In genomic region chr14:88386395-88386794, GRCh38 we compare ENCODE assay signal across 8 cellular contexts. TPM values are rescaled to one million over a fixed set of nuclear protein-coding genes. Genes with fewer than 3 reads are reported as not detected.
A peak's percentile ranks its signal among the peaks of the same experiment; 100 is the strongest.
DNase-seq lines count a peak whose midpoint lies in the region; ATAC-seq and TF ChIP-seq lines count a peak whose summit lies in the region.

No MANE protein-coding gene starts in this region.

- H3K4me3 Mint-ChIP-seq in CD8-positive, alpha-beta T cell = peak overlapping the region; percentile 94

- peak overlapping the region; percentile 93 for H3K4me3 ChIP-seq in CD8-positive, alpha-beta T cell (ENCODE audit: low read depth, low read length)
- peak overlapping the region; percentile 81 for H3K4me3 ChIP-seq in Loucy (ENCODE audit: low read length, poor library complexity, severe bottlenecking)
- peak overlapping the region; percentile 63 to 100 (median 92) for H3K4me3 ChIP-seq in dorsolateral prefrontal cortex
- peak overlapping the region; percentile 90 for H3K4me3 ChIP-seq in neural cell (ENCODE audit: low read length)

- H3K9me3 ChIP-seq in CD8-positive, alpha-beta T cell (ENCODE audit: low read length) = no peaks in the 10 kb centered on the region
- H3K9me3 ChIP-seq in Loucy (ENCODE audit: insufficient read depth, low read depth, low read length) (no peaks in the 10 kb centered on the region), neural cell (ENCODE audit: low read length) (no peaks in the 10 kb centered on the region)

- H3K9me2 ChIP-seq in Loucy (replicated peaks; ENCODE audit: low read depth, low read length) = no peaks in the 10 kb centered on the region
- no peaks in the 10 kb centered on the region for H3K9me2 ChIP-seq in neural cell (ENCODE audit: insufficient read depth, low read length)

- peak overlapping the region; percentile 39 for H3K27ac Mint-ChIP-seq in CD8-positive, alpha-beta T cell

- H3K9ac ChIP-seq in Loucy (ENCODE audit: low read depth, low read length, poor library complexity, severe bottlenecking) (peak overlapping the region; percentile 74), neural cell (ENCODE audit: low read length) (peak overlapping the region; percentile 96)

- H3K79me2 ChIP-seq in Loucy (ENCODE audit: insufficient read depth, low read length) = no peaks in the 10 kb centered on the region
- H3K79me2 ChIP-seq in neural cell (replicated peaks; ENCODE audit: insufficient read depth, low read length) = peaks cover 21% of the 10 kb centered on the region

- ATAC-seq in CD8-positive, alpha-beta T cell = no peak

- no peak overlapping the region for H2AFZ ChIP-seq in Loucy (ENCODE audit: low read length)
- H2AFZ ChIP-seq in neural cell (ENCODE audit: low read depth, low read length) = peak overlapping the region; percentile 88

- H3K9me3 Mint-ChIP-seq in CD8-positive, alpha-beta T cell = no peaks in the 10 kb centered on the region

- no peak for DNase-seq in CD8-positive, alpha-beta T cell
- DNase-seq in dorsolateral prefrontal cortex (no peak), hepatic stellate cell (ENCODE audit: low spot score) (no peak), NCI-H748 treated with DMSO at 0.1 percent for 48 hours (lab: John Stamatoyannopoulos, UW) (no peak), SIG-M5 (lab: John Stamatoyannopoulos, UW) (no peak), DMS79 (lab: John Stamatoyannopoulos, UW) (no peak)

- peaks cover 8% of the 10 kb centered on the region for H3K4me1 ChIP-seq in CD8-positive, alpha-beta T cell (ENCODE audit: insufficient read depth, low read length)
- peaks cover 17% of the 10 kb centered on the region for H3K4me1 ChIP-seq in Loucy (ENCODE audit: insufficient read depth, low read length, poor library complexity, severe bottlenecking)

- H3K4me1 Mint-ChIP-seq in CD8-positive, alpha-beta T cell (ENCODE audit: low read depth) = peaks cover 19% of the 10 kb centered on the region

- CTCF ChIA-PET in CD8-positive, alpha-beta T cell (lab: Charles Lee) = no interaction called here

- H3K4me2 ChIP-seq in Loucy (ENCODE audit: low read depth, low read length, poor library complexity, severe bottlenecking) (peak overlapping the region; percentile 99), neural cell (ENCODE audit: low read length) (peak overlapping the region; percentile 92)

- H3K36me3 Mint-ChIP-seq in CD8-positive, alpha-beta T cell = peaks cover 5% of the 10 kb centered on the region

- POLR2A ChIA-PET in CD8-positive, alpha-beta T cell (lab: Charles Lee) = no interaction called here

- H3K27ac ChIP-seq in CD8-positive, alpha-beta T cell (ENCODE audit: low read depth, low read length) = no peak overlapping the region
- peak overlapping the region in 29 of 59 donors; percentile 73 to 97 (median 92) for H3K27ac ChIP-seq in dorsolateral prefrontal cortex
- peak overlapping the region; percentile 92 for H3K27ac ChIP-seq in neural cell (ENCODE audit: low read length)

- TF ChIP-seq EP300 in neural cell (conservative IDR thresholded peaks at IDR 0.05; ENCODE audit: poor library complexity, severe bottlenecking) = no peak

- no peak for TF ChIP-seq CTCF in CD8-positive, alpha-beta T cell (IDR thresholded peaks at IDR 0.05)
- TF ChIP-seq CTCF in Loucy (conservative IDR thresholded peaks at IDR 0.05; ENCODE audit: low read length) (no peak), dorsolateral prefrontal cortex (IDR thresholded peaks at IDR 0.05 in 54 of 56, conservative IDR thresholded peaks at IDR 0.05 in 2 of 56; ENCODE audit: low read depth in 1 of 56, partially characterized antibody in 56 of 56) (no peak), neural cell (IDR thresholded peaks at IDR 0.05; ENCODE audit: poor library complexity, severe bottlenecking) (no peak)

- intact Hi-C loops in CD8-positive, alpha-beta T cell (cut with DNase I, micrococcal nuclease) = loop anchor here (5.0 to 10.0 kb wide), 4 partner anchors 168 to 442 kb away; partner anchors contain the start of gene PTPN21 (in 1 of the 2)
- intact Hi-C loops in dorsolateral prefrontal cortex (cut with DNase I) = loop anchor here (5.0 to 10.0 kb wide), 6 partner anchors 62 to 394 kb away; partner anchors contain the start of genes GALC (in 2 of the 2), KCNK10 (in 1 of the 2) and ZC3H14 (in 1 of the 2)

- no peaks in the 10 kb centered on the region for H3K27me3 Mint-ChIP-seq in CD8-positive, alpha-beta T cell (ENCODE audit: low read depth)

- no peaks in the 10 kb centered on the region for H3K36me3 ChIP-seq in CD8-positive, alpha-beta T cell (ENCODE audit: insufficient read depth, low read length)
- H3K36me3 ChIP-seq in Loucy (ENCODE audit: insufficient read depth, low read length) = no peaks in the 10 kb centered on the region
- no peaks in the 10 kb centered on the region for H3K36me3 ChIP-seq in neural cell (ENCODE audit: insufficient read depth, low read length)

- no peak for TF ChIP-seq RAD21 in neural cell (conservative IDR thresholded peaks at IDR 0.05)

- no peaks in the 10 kb centered on the region for H3F3A ChIP-seq in Loucy (ENCODE audit: low read depth)
- H3F3A ChIP-seq in neural cell (ENCODE audit: insufficient read depth, low read length, poor library complexity, severe bottlenecking) = no peaks in the 10 kb centered on the region

- H4K20me1 ChIP-seq in Loucy (ENCODE audit: insufficient read depth, low read length, poor library complexity, severe bottlenecking) (no peaks in the 10 kb centered on the region), neural cell (ENCODE audit: insufficient read depth) (no peaks in the 10 kb centered on the region)

- no peaks in the 10 kb centered on the region for H3K27me3 ChIP-seq in CD8-positive, alpha-beta T cell (ENCODE audit: insufficient read depth, low read length)
- H3K27me3 ChIP-seq in Loucy (ENCODE audit: insufficient read depth, low read length, poor library complexity, severe bottlenecking) (no peaks in the 10 kb centered on the region), dorsolateral prefrontal cortex (no peaks in the 10 kb centered on the region), neural cell (ENCODE audit: insufficient read depth, low read depth, low read length) (no peaks in the 10 kb centered on the region)

TF ChIP-seq in neural cell, 6 proteins besides CTCF, POLR2A, EP300 and RAD21:
- no peak for TF ChIP-seq SMC3 (conservative IDR thresholded peaks at IDR 0.05; ENCODE audit: poor library complexity)
- TF ChIP-seq POLR2AphosphoS5 (IDR thresholded peaks at IDR 0.05) = no peak

RNA-seq across cellular contexts. Expression of gene SPATA7, which starts 0.9 kb away (rescaled TPM):
- total RNA-seq in CD8-positive, alpha-beta T cell = 1 to 10 TPM; 1.9 to 3.2 TPM
- 10 to 100 TPM; 23.6 to 62.5 (median 38.1) TPM for total RNA-seq in dorsolateral prefrontal cortex
- 31.4 and 33.4 TPM in 2 replicates for polyA plus RNA-seq in neural cell
- 91.3 and 92.0 TPM in 2 replicates for polyA minus RNA-seq in neural cell

Comparison
In these comparisons a context has a peak if more than half of its experiments do, and no peak if none do; other contexts are left out.
1. RNA of gene SPATA7, which starts 0.9 kb away (total RNA-seq): 23.6 to 62.5 TPM in dorsolateral prefrontal cortex; 1.9 to 3.2 TPM in CD8-positive, alpha-beta T cell; every median in the first group is over 4 times any median in the second.
2. Peak in every context shown above with its lines, with median percentiles within 50 percentile points of each other: H3K4me3 ChIP-seq.